ENCODE assay signal across 18 cellular contexts in the genomic region with DNA sequence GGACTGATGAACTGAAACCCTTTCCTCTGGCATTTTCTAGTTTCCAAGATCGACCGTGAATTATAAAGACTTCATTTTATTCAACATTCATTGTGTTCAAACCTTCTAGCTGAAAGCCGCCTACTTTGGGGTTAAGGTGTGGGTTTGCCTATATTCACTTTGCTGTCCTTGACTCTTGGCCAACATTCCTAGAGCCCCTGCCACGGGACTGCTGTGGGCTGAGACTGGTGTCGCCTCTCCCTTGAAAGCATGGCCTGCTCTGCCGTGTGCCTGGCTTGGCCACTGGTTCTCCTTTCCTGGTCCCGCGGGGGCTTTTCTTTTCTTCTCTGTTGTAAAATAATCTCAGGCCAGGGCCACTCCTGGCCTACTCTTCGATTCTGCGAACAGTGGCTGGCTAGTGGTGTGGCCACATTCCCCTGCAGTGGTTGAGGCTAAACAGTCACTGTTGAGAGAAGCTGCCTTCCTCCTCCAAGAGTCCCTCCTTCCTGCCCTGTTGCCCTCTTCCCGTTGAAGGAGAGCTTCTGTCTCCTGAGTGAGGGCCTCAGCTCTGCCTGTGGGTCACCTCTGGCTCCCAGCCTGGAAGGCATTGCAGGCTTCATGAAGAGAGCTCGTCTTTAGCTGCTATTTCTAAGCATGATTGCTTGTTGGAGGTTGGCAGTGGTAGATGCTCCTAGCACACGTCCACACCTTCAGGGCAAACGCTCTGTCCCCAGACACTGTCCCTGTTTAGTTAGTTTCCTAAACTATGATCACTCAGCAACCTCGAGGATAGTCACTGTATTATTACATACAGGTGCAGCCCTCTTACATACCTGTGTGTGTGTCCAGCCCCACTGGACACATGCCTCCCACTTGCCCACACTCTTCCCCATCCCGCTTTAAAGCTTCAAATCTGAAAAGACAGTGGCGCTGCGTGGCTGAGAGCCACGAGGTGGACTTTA.
A peak's percentile ranks its signal among the peaks of the same experiment; 100 is the strongest.
DNase-seq lines count a peak whose midpoint lies in the region; FAIRE-seq and TF ChIP-seq lines count a peak whose summit lies in the region.
"Had no signal": no experiment of that assay in that cellular context is flagged by ENCODE, and none has a peak within 500 bp of the region (broad histone marks: within the 10 kb centered on the region; RNA-seq: fewer than 3 reads in every experiment).

No MANE protein-coding gene starts in this region.

- no peaks in the 10 kb centered on the region for H3K9me3 ChIP-seq in OCI-LY1 (ENCODE audit: low read length)
- no peaks in the 10 kb centered on the region for H3K9me3 ChIP-seq in cardiac muscle cell (ENCODE audit: low read depth)
- H3K9me3 ChIP-seq: suprapubic skin had no signal

- H3K27me3 Mint-ChIP-seq in progenitor cell of endocrine pancreas, result no peaks in the 10 kb centered on the region
- H3K27me3 Mint-ChIP-seq: activated CD4-positive, alpha-beta memory T cell treated with anti-CD3 and anti-CD28 coated beads, Interleukin-2, amount 10 ng/mL, durations not matched to agents 7 days and 5 days had no signal

- H3K4me1 ChIP-seq in OCI-LY1 (ENCODE audit: insufficient read depth, low read length, severe bottlenecking) (peaks cover 96% of the 10 kb centered on the region), cardiac muscle cell (ENCODE audit: low read depth) (peaks cover 46% of the 10 kb centered on the region)

- no peak overlapping the region for H2AFZ ChIP-seq in OCI-LY1 (ENCODE audit: low read length)
- H2AFZ ChIP-seq: parathyroid adenoma had no signal

- TF ChIP-seq POLR2A in GM12891 (IDR thresholded peaks at IDR 0.05; ENCODE audit: low read depth, low read length), result no peak

- H3K9me2 ChIP-seq in OCI-LY1 (ENCODE audit: low read depth, low read length), result no peaks in the 10 kb centered on the region

- no peaks in the 10 kb centered on the region for H3F3A ChIP-seq in OCI-LY1 (ENCODE audit: insufficient read depth, low read length)

- H3K4me2 ChIP-seq in OCI-LY1 (ENCODE audit: low read length), result peak overlapping the region; percentile 78

- H3K36me3 ChIP-seq in OCI-LY1 (ENCODE audit: insufficient read depth, low read length) (peaks cover 7% of the 10 kb centered on the region; the same call in 1 of the 2 replicates), cardiac muscle cell (no peaks in the 10 kb centered on the region)
- H3K36me3 ChIP-seq: suprapubic skin had no signal

- no peaks in the 10 kb centered on the region for H4K20me1 ChIP-seq in OCI-LY1 (ENCODE audit: insufficient read depth, low read length)

- peak overlapping the region; percentile 34 for H3K27ac Mint-ChIP-seq in progenitor cell of endocrine pancreas
- H3K27ac Mint-ChIP-seq: activated CD4-positive, alpha-beta memory T cell treated with anti-CD3 and anti-CD28 coated beads, Interleukin-2, amount 10 ng/mL, durations not matched to agents 7 days and 5 days; HFFc6 had no signal

- peaks cover 21% of the 10 kb centered on the region; the same call in 1 of the 2 replicates for H3K79me2 ChIP-seq in OCI-LY1 (ENCODE audit: insufficient read depth, low read length)
- H3K79me2 ChIP-seq: parathyroid adenoma had no signal

- peak; percentile 57 for FAIRE-seq in GM12891 (lab: Jason Lieb, UNC)

- TF ChIP-seq CTCF in OCI-LY1 (IDR thresholded peaks at IDR 0.05; ENCODE audit: low read length), result no peak
- TF ChIP-seq CTCF in cardiac muscle cell (IDR thresholded peaks at IDR 0.05; ENCODE audit: low read depth, low read length), result no peak
- no peak for TF ChIP-seq CTCF in progenitor cell of endocrine pancreas (IDR thresholded peaks at IDR 0.05; ENCODE audit: unreplicated experiment)

- no peaks in the 10 kb centered on the region for H3K36me3 Mint-ChIP-seq in progenitor cell of endocrine pancreas (ENCODE audit: insufficient read depth)

- H3K9ac ChIP-seq in OCI-LY1 (ENCODE audit: low read length), result peak overlapping the region; percentile 70
- H3K9ac ChIP-seq: parathyroid adenoma had no signal

- H3K27ac ChIP-seq in OCI-LY1 (ENCODE audit: low read depth, low read length, poor library complexity, severe bottlenecking) (peak overlapping the region; percentile 99), cardiac muscle cell (peak overlapping the region; percentile 56)
- H3K27ac ChIP-seq: parathyroid adenoma, suprapubic skin had no signal

- DNase-seq in GM12891 (ENCODE audit: insufficient read length, low spot score) (no peak), cardiac muscle cell (ENCODE audit: low read depth in 1 of 2, low spot score in 1 of 2) (no peak), progenitor cell of endocrine pancreas (ENCODE audit: low spot score, unreplicated experiment) (no peak), inferior parietal cortex (ENCODE audit: extremely low spot score) (no peak), OCI-M2 (lab: John Stamatoyannopoulos, UW; ENCODE audit: unreplicated experiment) (no peak), NCI-H187 (lab: John Stamatoyannopoulos, UW) (no peak)
- DNase-seq in activated T-cell treated with anti-CD3 and anti-CD28 coated beads, Interleukin-2, amount 50 U/mL, for 48 hours, result no peak
- DNase-seq: activated CD4-positive, alpha-beta memory T cell treated with anti-CD3 and anti-CD28 coated beads, Interleukin-2, amount 10 ng/mL, durations not matched to agents 7 days and 5 days; activated effector memory CD4-positive, alpha-beta T cell treated with anti-CD3 and anti-CD28 coated beads, Interleukin-2, amount 50 U/mL, for 16 hours; EL; foreskin melanocyte; HFFc6; NCI-H2081 treated with DMSO at 0.1 percent for 48 hours; NCI-H774; SHP77 had no signal

- H3K27me3 ChIP-seq in OCI-LY1 (ENCODE audit: insufficient read depth, low read length), result no peaks in the 10 kb centered on the region
- H3K27me3 ChIP-seq in cardiac muscle cell, result no peaks in the 10 kb centered on the region
- H3K27me3 ChIP-seq: suprapubic skin had no signal

- no peaks in the 10 kb centered on the region for H3K9me3 Mint-ChIP-seq in progenitor cell of endocrine pancreas (ENCODE audit: low read depth)
- H3K9me3 Mint-ChIP-seq: activated CD4-positive, alpha-beta memory T cell treated with anti-CD3 and anti-CD28 coated beads, Interleukin-2, amount 10 ng/mL, durations not matched to agents 7 days and 5 days; HFFc6 had no signal

- peak overlapping the region; percentile 51 for H3K4me3 ChIP-seq in OCI-LY1 (ENCODE audit: low read depth, low read length, poor library complexity, severe bottlenecking)
- H3K4me3 ChIP-seq in cardiac muscle cell, result no peak overlapping the region
- H3K4me3 ChIP-seq: suprapubic skin had no signal

- H3K4me1 Mint-ChIP-seq in progenitor cell of endocrine pancreas (ENCODE audit: low read depth), result peaks cover 19% of the 10 kb centered on the region

- H3K4me3 Mint-ChIP-seq in progenitor cell of endocrine pancreas (ENCODE audit: low read depth), result no peak overlapping the region
- H3K4me3 Mint-ChIP-seq: activated CD4-positive, alpha-beta memory T cell treated with anti-CD3 and anti-CD28 coated beads, Interleukin-2, amount 10 ng/mL, durations not matched to agents 7 days and 5 days; HFFc6 had no signal

TF ChIP-seq in GM12891, 5 proteins besides CTCF, POLR2A, EP300 and RAD21:
- TF ChIP-seq PAX5 (IDR thresholded peaks at IDR 0.05; ENCODE audit: insufficient read depth, low read length, severe bottlenecking) (no peak), SPI1 (IDR thresholded peaks at IDR 0.05; ENCODE audit: low read depth, low read length) (no peak), POU2F2 (IDR thresholded peaks at IDR 0.05; ENCODE audit: low read depth, low read length) (no peak), TAF1 (IDR thresholded peaks at IDR 0.05; ENCODE audit: low read depth, low read length) (no peak), POLR2AphosphoS5 (IDR thresholded peaks at IDR 0.05; ENCODE audit: low read depth, low read length) (no peak)
